ENCODE assay signal across 11 cellular contexts in genomic region chr10:48505394-48506112, GRCh38.
DNase-seq lines count a peak whose midpoint lies in the region; ATAC-seq, FAIRE-seq and TF ChIP-seq lines count a peak whose summit lies in the region.
"Had no signal": no experiment of that assay in that cellular context is flagged by ENCODE, and none has a peak within 500 bp of the region (broad histone marks: within the 10 kb centered on the region; RNA-seq: fewer than 3 reads in every experiment).

No MANE protein-coding gene starts in this region.

- H2BK15ac ChIP-seq in IMR-90 (ENCODE audit: low read depth, low read length), result no peak overlapping the region

- in situ Hi-C loops in IMR-90 (cut with MboI; ENCODE audit: low sequenced_read_pairs), result loop anchor here (25.0 kb wide), 2 partner anchors 143 to 293 kb away; no protein-coding TSS in a partner anchor

- BruUV-seq in IMR-90 (replicated peaks; lab: Mats Ljungman, UMichigan), result no TSS peak

- H3K79me1 ChIP-seq in IMR-90 (ENCODE audit: low read depth in 1 of 2, low read length in 2 of 2), result peaks cover 51 to 95% of the 10 kb centered on the region in 2 experiments

- H3K36me3 Mint-ChIP-seq in CD14-positive monocyte, result peaks cover 2% of the 10 kb centered on the region in 2 donors

- H3K4me2 ChIP-seq in IMR-90 (ENCODE audit: low read depth, low read length), result no peak overlapping the region

- POLR2A ChIA-PET in IMR-90 (lab: Charles Lee; ENCODE audit: unreplicated experiment), result no interaction called here

- peaks cover 0 to 2% (median 0%) of the 10 kb centered on the region in 7 donors for H3K9me3 Mint-ChIP-seq in CD14-positive monocyte

- no peaks in the 10 kb centered on the region for H3K36me3 ChIP-seq in IMR-90 (ENCODE audit: control insufficient read depth, insufficient read depth, low read length)
- no peaks in the 10 kb centered on the region for H3K36me3 ChIP-seq in WERI-Rb-1
- H3K36me3 ChIP-seq in kidney (ENCODE audit: control insufficient read depth in 1 of 2, insufficient read depth in 2 of 2, low read length in 2 of 2), result no peaks in the 10 kb centered on the region

- H3K9me3 ChIP-seq in IMR-90 (ENCODE audit: control insufficient read depth, insufficient read depth, low read length), result no peaks in the 10 kb centered on the region
- no peaks in the 10 kb centered on the region for H3K9me3 ChIP-seq in WERI-Rb-1 (ENCODE audit: severe bottlenecking)
- no peaks in the 10 kb centered on the region for H3K9me3 ChIP-seq in kidney (ENCODE audit: control insufficient read depth in 1 of 2, low read length in 2 of 2)

- peak overlapping the region in 1 of 2 donors; percentile 35 for H3K4me3 Mint-ChIP-seq in CD14-positive monocyte

- DNase-seq in CD14-positive monocyte (ENCODE audit: low spot score) (peak; percentile 71), IMR-90 (no peak), WERI-Rb-1 (peak; percentile 43), kidney (peak; percentile 48), DMS79 (lab: John Stamatoyannopoulos, UW) (no peak), SHP77 treated with DMSO at 0.1 percent for 48 hours (lab: John Stamatoyannopoulos, UW) (no peak)
- no peak for DNase-seq in stimulated activated CD4-positive, alpha-beta T cell treated with anti-CD3 and anti-CD28 coated beads, Interleukin-4, amount 100 ng/mL, for 4 hours
- DNase-seq: NCI-H2029 treated with DMSO at 0.1 percent for 48 hours, Right ventricle myocardium superior had no signal

- no peak overlapping the region for H4K5ac ChIP-seq in IMR-90 (ENCODE audit: low read depth, low read length)

- H3K27me3 Mint-ChIP-seq in CD14-positive monocyte (ENCODE audit: low read depth in 3 of 3), result peaks cover 5 to 14% (median 8%) of the 10 kb centered on the region in 3 donors

- no peak overlapping the region for H3K56ac ChIP-seq in IMR-90 (ENCODE audit: extremely low read depth, insufficient read depth, low read length)

- peak overlapping the region; percentile 4; the same call in 1 of the 2 replicates for H3K4ac ChIP-seq in IMR-90 (ENCODE audit: low read depth, low read length)

- H2BK120ac ChIP-seq in IMR-90 (ENCODE audit: low read depth, low read length), result no peak overlapping the region

- H3K4me1 ChIP-seq in IMR-90 (ENCODE audit: control insufficient read depth, insufficient read depth, low read length) (peaks cover 14% of the 10 kb centered on the region), kidney (ENCODE audit: control insufficient read depth in 1 of 2, insufficient read depth in 1 of 2, low read depth in 1 of 2, low read length in 2 of 2) (no peaks in the 10 kb centered on the region)

- no peak overlapping the region for H3K9ac ChIP-seq in IMR-90 (ENCODE audit: low read depth, low read length)
- H3K9ac ChIP-seq in kidney (ENCODE audit: low read length in 2 of 2), result no peak overlapping the region

- no peak overlapping the region for H2AK5ac ChIP-seq in IMR-90 (ENCODE audit: low read depth, low read length)

- H3K23ac ChIP-seq in IMR-90 (ENCODE audit: low read depth, low read length), result no peak overlapping the region

- no peak overlapping the region for H2BK5ac ChIP-seq in IMR-90 (ENCODE audit: low read depth, low read length, poor library complexity, severe bottlenecking)

- H2BK20ac ChIP-seq in IMR-90 (ENCODE audit: low read depth, low read length), result no peak overlapping the region

- no peak overlapping the region for H4K91ac ChIP-seq in IMR-90 (ENCODE audit: insufficient read depth, low read depth, low read length)

- peaks cover 42% of the 10 kb centered on the region for H3K9me1 ChIP-seq in IMR-90 (ENCODE audit: insufficient read depth, low read length)

- no peaks in the 10 kb centered on the region for H3K27me3 ChIP-seq in IMR-90 (ENCODE audit: control insufficient read depth, insufficient read depth, low read length)
- H3K27me3 ChIP-seq in WERI-Rb-1 (ENCODE audit: insufficient read depth, low read depth, severe bottlenecking), result no peaks in the 10 kb centered on the region

- H4K20me1 ChIP-seq in IMR-90 (ENCODE audit: insufficient read depth, low read length), result peaks cover 56% of the 10 kb centered on the region

- no peak for TF ChIP-seq RAD21 in IMR-90 (IDR thresholded peaks at IDR 0.05; ENCODE audit: low read length)

- FAIRE-seq in kidney (lab: Jason Lieb, UNC), result no peak

- no peak overlapping the region for H3K18ac ChIP-seq in IMR-90 (ENCODE audit: low read depth, low read length)

- no peak overlapping the region for H4K8ac ChIP-seq in IMR-90 (ENCODE audit: low read depth in 2 of 2, low read length in 2 of 2)

- no peak overlapping the region for H2AFZ ChIP-seq in IMR-90 (replicated peaks; ENCODE audit: low read length, poor library complexity)

- intact Hi-C loops in CD14-positive monocyte (cut with micrococcal nuclease), result no loop called here
- intact Hi-C loops in IMR-90 (cut with micrococcal nuclease), result loop anchor here (1.0 kb wide), 1 partner anchor 141 kb away; no protein-coding TSS in a partner anchor
- intact Hi-C loops in kidney (cut with DNase I), result no loop called here

- TF ChIP-seq CTCF in CD14-positive monocyte (IDR thresholded peaks at IDR 0.05), result no peak
- TF ChIP-seq CTCF in IMR-90 (conservative IDR thresholded peaks at IDR 0.05; ENCODE audit: low read depth, low read length), result peak; percentile 17; the same call in 1 of the 2 replicates
- TF ChIP-seq CTCF in WERI-Rb-1 (IDR thresholded peaks at IDR 0.05; ENCODE audit: low read depth, low read length), result peak; percentile 56
- no peak for TF ChIP-seq CTCF in kidney (IDR thresholded peaks at IDR 0.05; ENCODE audit: borderline replicate concordance, extremely low read depth, insufficient read depth)

- H3K27ac Mint-ChIP-seq in CD14-positive monocyte, result peak overlapping the region; percentile 41 to 86 (median 69)

- no peak overlapping the region for H3K4me3 ChIP-seq in IMR-90 (ENCODE audit: insufficient read depth, low read depth, low read length)
- no peak overlapping the region for H3K4me3 ChIP-seq in WERI-Rb-1 (ENCODE audit: low read depth, low read length)
- no peak overlapping the region for H3K4me3 ChIP-seq in kidney (ENCODE audit: low read length in 2 of 2)
- H3K4me3 ChIP-seq: lung had no signal

- H3K14ac ChIP-seq in IMR-90 (replicated peaks; ENCODE audit: low read depth, low read length), result no peak overlapping the region

- H3K27ac ChIP-seq in IMR-90 (ENCODE audit: insufficient read depth, low read length) (no peak overlapping the region), WERI-Rb-1 (no peak overlapping the region), kidney (ENCODE audit: low read depth in 2 of 2, low read length in 2 of 2) (no peak overlapping the region)

- 90% methylated on average over 10 of the region's 15 CpGs; no CpG with 5 or more reads in 1 of the 2 experiments for WGBS in IMR-90 (ENCODE audit: extremely low coverage in 2 of 2, insufficient read length in 1 of 2), 2 experiments

- H3K4me1 Mint-ChIP-seq in CD14-positive monocyte, result peaks cover 43% of the 10 kb centered on the region

- dilution Hi-C loops in IMR-90 (cut with HindIII; ENCODE audit: low sequenced_read_pairs, unreplicated experiment), result no loop called here

- no peak overlapping the region for H2AK9ac ChIP-seq in IMR-90 (replicated peaks; ENCODE audit: low read depth, low read length, poor library complexity)

- ATAC-seq in IMR-90 (ENCODE audit: low read depth), result no peak
- no peak for ATAC-seq in HG02678 (IDR thresholded peaks at IDR 0.05; ENCODE audit: unreplicated experiment)

- no peak for TF ChIP-seq POLR2A in IMR-90 (IDR thresholded peaks at IDR 0.05; ENCODE audit: low read depth, low read length)

- CTCF ChIA-PET in IMR-90 (lab: Yijun Ruan, JAX), result no interaction called here

TF ChIP-seq in IMR-90, 13 proteins besides CTCF, POLR2A, EP300 and RAD21:
- no peak for TF ChIP-seq RCOR1 (IDR thresholded peaks at IDR 0.05; ENCODE audit: insufficient replicate concordance, low read length)
- no peak for TF ChIP-seq FOS (IDR thresholded peaks at IDR 0.05; ENCODE audit: low read depth, low read length)
- no peak for TF ChIP-seq BHLHE40 (IDR thresholded peaks at IDR 0.05; ENCODE audit: low read depth, low read length)
- TF ChIP-seq USF2 (IDR thresholded peaks at IDR 0.05; ENCODE audit: low read depth, low read length), result no peak
- no peak for TF ChIP-seq MXI1 (IDR thresholded peaks at IDR 0.05; ENCODE audit: borderline replicate concordance, low read depth, low read length)

Comparison
In these comparisons a context has a peak if more than half of its experiments do, and no peak if none do; other contexts are left out.
1. DNase-seq: peak in CD14-positive monocyte (single experiment), WERI-Rb-1 (single experiment) and kidney (single experiment); none in IMR-90 (single experiment), DMS79 (single experiment), stimulated activated CD4-positive, alpha-beta T cell treated with anti-CD3 and anti-CD28 coated beads, Interleukin-4, amount 100 ng/mL, for 4 hours (0 of 2) and SHP77 treated with DMSO at 0.1 percent for 48 hours (single experiment).
2. CTCF ChIP-seq: peak in IMR-90 (single experiment) and WERI-Rb-1 (single experiment); none in CD14-positive monocyte (single experiment) and kidney (single experiment).